ENCODE assay signal across 1 cellular context in genomic region chr6:139375239-139376053, GRCh38.
A peak's percentile ranks its signal among the peaks of the same experiment; 100 is the strongest.
TF ChIP-seq lines count a peak whose summit lies in the region.

No MANE protein-coding gene starts in this region.

TF ChIP-seq in SK-N-SH, 30 proteins besides CTCF, POLR2A, EP300 and RAD21 (continued from another document):
- TF ChIP-seq USF2 (IDR thresholded peaks at IDR 0.05; ENCODE audit: borderline replicate concordance, low read depth, low read length) (no peak), GABPA (IDR thresholded peaks at IDR 0.05; ENCODE audit: low read depth) (no peak), FOXJ3 (CRISPR knock-in tag; IDR thresholded peaks at IDR 0.05) (no peak), ZBTB33 (IDR thresholded peaks at IDR 0.05; ENCODE audit: borderline replicate concordance, low read depth) (no peak), JUND (IDR thresholded peaks at IDR 0.05) (peak; percentile 45), TAF1 (IDR thresholded peaks at IDR 0.05; ENCODE audit: borderline replicate concordance, low read depth, low read length) (peak; percentile 82; the same call in 1 of the 2 replicates), FOXM1 (IDR thresholded peaks at IDR 0.05; ENCODE audit: low read depth) (no peak), POLR2AphosphoS5 (IDR thresholded peaks at IDR 0.05; ENCODE audit: low read depth, low read length) (peak; percentile 36; the same call in 1 of the 2 replicates), ELF1 (IDR thresholded peaks at IDR 0.05) (no peak), MAX (IDR thresholded peaks at IDR 0.05; ENCODE audit: low read depth) (peak; percentile 75), USF1 (IDR thresholded peaks at IDR 0.05; ENCODE audit: borderline replicate concordance, low read depth) (no peak), TCF12 (IDR thresholded peaks at IDR 0.05) (peak; percentile 54; the same call in 1 of the 2 replicates), NRF1 (IDR thresholded peaks at IDR 0.05; ENCODE audit: low read depth, low read length) (no peak), MEF2A (IDR thresholded peaks at IDR 0.05; ENCODE audit: borderline replicate concordance, low read depth) (no peak), RCOR1 (IDR thresholded peaks at IDR 0.05; ENCODE audit: low read length) (no peak), YY1 (IDR thresholded peaks at IDR 0.05; ENCODE audit: low read depth) (0 out of 2 replicates have a peak, but pooled peaks have one; percentile 39), GATA2 (CRISPR knock-in tag; IDR thresholded peaks at IDR 0.05) (no peak), EZH2phosphoT487 (IDR thresholded peaks at IDR 0.05; ENCODE audit: borderline replicate concordance, low read depth) (no peak), TEAD4 (IDR thresholded peaks at IDR 0.05; ENCODE audit: borderline replicate concordance, insufficient read depth) (0 out of 2 replicates have a peak, but pooled peaks have one; percentile 39), SMC3 (IDR thresholded peaks at IDR 0.05; ENCODE audit: low read depth, low read length) (0 out of 2 replicates have a peak, but pooled peaks have one; percentile 16)
